8 cellular contexts compared by ENCODE assay signal in the genomic region with DNA sequence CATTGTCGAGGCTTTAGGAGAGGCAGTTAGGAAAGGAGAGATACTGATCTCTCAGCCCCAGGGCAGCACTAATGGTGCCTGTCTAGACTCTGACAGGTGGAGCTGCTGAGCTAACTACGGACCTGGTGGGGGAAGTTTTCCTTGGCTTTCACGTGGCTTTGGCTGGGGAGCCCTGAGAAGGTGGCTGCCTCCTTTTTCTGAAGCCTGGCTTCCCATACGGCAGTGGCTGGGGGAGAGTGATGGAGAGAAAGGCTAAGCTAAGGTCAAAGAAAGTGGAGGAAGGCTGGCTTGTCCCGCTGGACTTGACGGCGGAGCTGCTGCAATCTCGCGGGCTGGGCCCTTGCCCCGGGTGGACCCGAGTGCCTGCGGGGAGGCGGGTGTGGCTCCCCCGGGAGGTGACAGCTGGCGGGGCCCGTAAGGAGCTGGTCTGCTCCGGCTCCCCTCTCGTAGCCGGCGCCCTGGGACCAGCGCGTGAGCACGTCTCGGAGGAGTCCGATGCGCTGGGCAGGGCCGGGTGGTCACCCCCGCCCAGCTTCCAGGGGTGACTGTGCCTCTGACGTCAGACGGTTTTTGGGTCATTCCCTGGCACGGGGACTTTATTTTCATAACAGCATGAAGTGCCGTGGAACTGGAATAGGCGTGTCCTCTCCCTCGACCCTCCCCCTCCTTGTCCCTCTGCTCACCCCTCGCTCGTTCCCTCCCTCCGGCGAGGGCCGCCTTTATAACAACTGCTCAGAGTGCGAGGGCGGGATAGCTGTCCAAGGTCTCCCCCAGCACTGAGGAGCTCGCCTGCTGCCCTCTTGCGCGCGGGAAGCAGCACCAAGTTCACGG. TPM values are rescaled to one million over a fixed set of nuclear protein-coding genes. Genes with fewer than 3 reads are reported as not detected.
DNase-seq lines count a peak whose midpoint lies in the region; ATAC-seq, FAIRE-seq and TF ChIP-seq lines count a peak whose summit lies in the region.

A gene with protein sequence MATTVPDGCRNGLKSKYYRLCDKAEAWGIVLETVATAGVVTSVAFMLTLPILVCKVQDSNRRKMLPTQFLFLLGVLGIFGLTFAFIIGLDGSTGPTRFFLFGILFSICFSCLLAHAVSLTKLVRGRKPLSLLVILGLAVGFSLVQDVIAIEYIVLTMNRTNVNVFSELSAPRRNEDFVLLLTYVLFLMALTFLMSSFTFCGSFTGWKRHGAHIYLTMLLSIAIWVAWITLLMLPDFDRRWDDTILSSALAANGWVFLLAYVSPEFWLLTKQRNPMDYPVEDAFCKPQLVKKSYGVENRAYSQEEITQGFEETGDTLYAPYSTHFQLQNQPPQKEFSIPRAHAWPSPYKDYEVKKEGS (plus strand): TSS at position 748 of the 831 bp plus-strand sequence. CDS start 16,688 bp downstream, outside the sequence.

- TF ChIP-seq POLR2A in body of pancreas (IDR thresholded peaks at IDR 0.05), result peak; percentile 48 to 80 (median 77)

- H3K27ac ChIP-seq in body of pancreas, result peak within 1 kb of the TSS; percentile 70 to 91 (median 84)
- peak within 1 kb of the TSS; percentile 90 for H3K27ac ChIP-seq in hepatocyte
- peak within 1 kb of the TSS; percentile 43 for H3K27ac ChIP-seq in rectal smooth muscle tissue (ENCODE audit: low read depth, low read length)

- H3K27me3 ChIP-seq in body of pancreas (no peaks in the 10 kb centered on the region), hepatocyte (no peaks in the 10 kb centered on the region), rectal smooth muscle tissue (ENCODE audit: control insufficient read depth, insufficient read depth, low read length) (peaks cover 2% of the 10 kb centered on the region)

- WGBS in body of pancreas, 2 donors, result 0 to 1% methylated on average over 15 to 41 of the region's 46 CpGs
- under 1% methylated on average over 43 of the region's 46 CpGs for WGBS in hepatocyte (ENCODE audit: low lambda C conversion rate, missing lambda C conversion rate)

- H3K9me2 ChIP-seq in hepatocyte (replicated peaks; ENCODE audit: insufficient read depth), result no peaks in the 10 kb centered on the region

- intact Hi-C loops in body of pancreas (cut with DNase I), result no loop called here

- peak; percentile 50 for ATAC-seq in HG03354 (IDR thresholded peaks at IDR 0.05; ENCODE audit: poor library complexity, severe bottlenecking, unreplicated experiment)
- ATAC-seq in body of pancreas, result peak; percentile 89
- no peak for ATAC-seq in HG02840 (IDR thresholded peaks at IDR 0.05; ENCODE audit: low FRiP score, unreplicated experiment)
- ATAC-seq in GM21528 (IDR thresholded peaks at IDR 0.05; ENCODE audit: low FRiP score, unreplicated experiment), result no peak

- in situ Hi-C loops in SK-MEL-5 (cut with HindIII; ENCODE audit: low pct_unique_long_range_greater_than_20kb, low sequenced_read_pairs), result no loop called here

- H3K4me1 ChIP-seq in body of pancreas (peaks cover 23% of the 10 kb centered on the region), hepatocyte (ENCODE audit: insufficient read depth) (peaks cover under 1% of the 10 kb centered on the region), rectal smooth muscle tissue (ENCODE audit: control insufficient read depth, insufficient read depth, low read length) (no peaks in the 10 kb centered on the region)

- DNase-seq in D721Med (ENCODE audit: insufficient read length, low spot score) (peak; percentile 29), SK-MEL-5 (ENCODE audit: low read depth, low spot score) (peak; percentile 82), body of pancreas (peak; percentile 87 to 93 (median 90)), hepatocyte (ENCODE audit: low spot score) (peak; percentile 95)

- FAIRE-seq in D721Med (lab: Jason Lieb, UNC), result no peak

- H3K4me3 ChIP-seq in body of pancreas (peak within 1 kb of the TSS; percentile 7 to 40), hepatocyte (peak within 1 kb of the TSS; percentile 28), rectal smooth muscle tissue (ENCODE audit: low read length) (peak within 1 kb of the TSS; percentile 66)

- H3K9me3 ChIP-seq in body of pancreas (no peaks in the 10 kb centered on the region), hepatocyte (ENCODE audit: low read depth) (no peaks in the 10 kb centered on the region)

- peak; percentile 22 for TF ChIP-seq CTCF in D721Med (IDR thresholded peaks at IDR 0.05; ENCODE audit: insufficient read depth, missing control alignments)
- peak in 4 of 7 experiments; percentile 11 to 25 (median 14) for TF ChIP-seq CTCF in body of pancreas (IDR thresholded peaks at IDR 0.05)
- peak; percentile 20 for TF ChIP-seq CTCF in hepatocyte (IDR thresholded peaks at IDR 0.05; ENCODE audit: poor library complexity)

- peak within 1 kb of the TSS; percentile 5 for H2AFZ ChIP-seq in hepatocyte

- H3K36me3 ChIP-seq in body of pancreas (replicated peaks in 1 of 2; ENCODE audit: insufficient read depth in 1 of 2, low read depth in 2 of 2) (no peaks in the 10 kb centered on the region), hepatocyte (replicated peaks; ENCODE audit: insufficient read depth, low read depth) (no peaks in the 10 kb centered on the region), rectal smooth muscle tissue (ENCODE audit: control insufficient read depth, insufficient read depth, low read length) (no peaks in the 10 kb centered on the region)

- peak within 1 kb of the TSS; percentile 86 for H3K4me2 ChIP-seq in hepatocyte

- peaks cover 18% of the 10 kb centered on the region for H3K79me2 ChIP-seq in hepatocyte

- H3K9ac ChIP-seq in rectal smooth muscle tissue (ENCODE audit: low read length), result peak within 1 kb of the TSS; percentile 26

- H4K20me1 ChIP-seq in hepatocyte (ENCODE audit: insufficient read depth, poor library complexity, severe bottlenecking), result no peaks in the 10 kb centered on the region

RNA-seq across cellular contexts. Expression of the gene that starts here (rescaled TPM):
- 13.9 and 17.6 TPM in 2 replicates for total RNA-seq in SK-MEL-5 (2014; rRNA removed; shearing (Covaris generic))
- 15.1 and 26.8 TPM in 2 replicates for polyA plus RNA-seq in SK-MEL-5 (2015; cell fraction: cytosol; rRNA removed)
- 5.6 and 9.0 TPM in 2 replicates for polyA plus RNA-seq in SK-MEL-5 (2015; cell fraction: nucleus; rRNA removed)
- 1 to 10 TPM; 1.6 to 6.5 TPM for total RNA-seq in body of pancreas
- total RNA-seq in hepatocyte, result 49.8 and 60.2 TPM in 2 replicates
- polyA plus RNA-seq in hepatocyte, result 80.4 and 97.0 TPM in 2 replicates

Comparison
In these comparisons a context has a peak if more than half of its experiments do, and no peak if none do; other contexts are left out.
1. DNase-seq: peak in every context shown above with its lines; median percentile 95 in hepatocyte; 90 in body of pancreas; 82 in SK-MEL-5; 29 in D721Med.
2. ATAC-seq: peak in HG03354 (single experiment) and body of pancreas (single experiment); none in HG02840 (single experiment) and GM21528 (single experiment).
3. Peak in every context shown above with its lines, with median percentiles within 50 percentile points of each other: CTCF ChIP-seq, H3K27ac ChIP-seq and H3K4me3 ChIP-seq.